22 cellular contexts compared by ENCODE assay signal in genomic region chr18:42051411-42051810, GRCh38.
"Had no signal": no experiment of that assay in that cellular context is flagged by ENCODE, and none has a peak within 500 bp of the region (broad histone marks: within the 10 kb centered on the region; RNA-seq: fewer than 3 reads in every experiment).

No MANE protein-coding gene starts in this region.

- H3K9me3 ChIP-seq: left lung, mucosa of descending colon, ovary, right atrium auricular region, right lobe of liver, spleen, tibial nerve, uterus had no signal

- ATAC-seq: left colon; left lung; mucosa of descending colon; naive thymus-derived CD4-positive, alpha-beta T cell; natural killer cell treated with Interleukin-12 subunit alpha and Interleukin-12 subunit beta and Interleukin-15 and Interleukin-18, amount 100 ng/mL, for 72 hours; stimulated activated memory B cell treated with anti-CD40 and anti-IgM and Interleukin-4, amounts not matched to agents 10 μg/mL and 1 μg/mL and 100 μg/mL, for 72 hours; stimulated activated naive CD8-positive, alpha-beta T cell treated with anti-CD3 and anti-CD28 coated beads, Interleukin-15, amount 100 ng/mL, for 72 hours had no signal

- H3K27me3 ChIP-seq: left lung, ovary, right atrium auricular region, right lobe of liver, spleen, tibial nerve, uterus had no signal

- H3K27ac ChIP-seq: left lung, ovary, right atrium auricular region, right lobe of liver, skin epidermis, spleen, tibial nerve, uterus had no signal

- H3K4me1 ChIP-seq: right atrium auricular region, right lobe of liver had no signal

- H3K36me3 ChIP-seq: ovary, uterus had no signal

- H3K4me3 ChIP-seq: left lung, lung, mucosa of descending colon, ovary, right atrium auricular region, right lobe of liver, skin epidermis, spleen, tibial nerve, uterus had no signal

- DNase-seq: kidney; left colon; left lung; mucosa of descending colon; naive thymus-derived CD4-positive, alpha-beta T cell; ovary; right lobe of liver; spleen; stimulated activated CD4-positive, alpha-beta T cell treated with anti-CD3 and anti-CD28 coated beads, Interleukin-1b, Interleukin-23, amount 100 ng/mL, for 48 hours; stimulated activated CD4-positive, alpha-beta T cell treated with anti-CD3 and anti-CD28 coated beads, Interleukin-2, amount 100 ng/mL, for 48 hours; stimulated activated CD4-positive, alpha-beta T cell treated with anti-CD3 and anti-CD28 coated beads, Interleukin-4, amount 100 ng/mL, for 4 hours; stimulated activated CD8-positive, alpha-beta memory T cell treated with anti-CD3 and anti-CD28 coated beads, Interleukin-4, amount 100 ng/mL, for 48 hours; stimulated activated naive CD4-positive, alpha-beta T cell treated with Interleukin-2 at 50 U/mL for 16 hours; stimulated activated naive CD8-positive, alpha-beta T cell treated with anti-CD3 and anti-CD28 coated beads, Interleukin-15, amount 100 ng/mL, for 72 hours; substantia nigra; uterus had no signal
